ENCODE assay signal across 10 cellular contexts in genomic region chr5:168422431-168422830, GRCh38.
DNase-seq lines count a peak whose midpoint lies in the region; ATAC-seq, FAIRE-seq and TF ChIP-seq lines count a peak whose summit lies in the region.
"Had no signal": no experiment of that assay in that cellular context is flagged by ENCODE, and none has a peak within 500 bp of the region (broad histone marks: within the 10 kb centered on the region; RNA-seq: fewer than 3 reads in every experiment).

No MANE protein-coding gene starts in this region.

- H3K36me3 Mint-ChIP-seq in stimulated activated memory B cell treated with anti-CD40 and anti-IgM and Interleukin-4, amounts not matched to agents 10 μg/mL and 1 μg/mL and 100 μg/mL, for 72 hours, result no peaks in the 10 kb centered on the region

- peak; percentile 29 for TF ChIP-seq CTCF in retinal pigment epithelial cell (conservative IDR thresholded peaks at IDR 0.05; ENCODE audit: low read depth, low read length)

- no peak overlapping the region for H3K4me3 Mint-ChIP-seq in stimulated activated memory B cell treated with anti-CD40 and anti-IgM and Interleukin-4, amounts not matched to agents 10 μg/mL and 1 μg/mL and 100 μg/mL, for 72 hours

- FAIRE-seq in RCC 7860 (lab: Jason Lieb, UNC), result no peak

- no peak overlapping the region for H3K27ac Mint-ChIP-seq in stimulated activated memory B cell treated with anti-CD40 and anti-IgM and Interleukin-4, amounts not matched to agents 10 μg/mL and 1 μg/mL and 100 μg/mL, for 72 hours

- H3K27me3 Mint-ChIP-seq in stimulated activated memory B cell treated with anti-CD40 and anti-IgM and Interleukin-4, amounts not matched to agents 10 μg/mL and 1 μg/mL and 100 μg/mL, for 72 hours, result no peaks in the 10 kb centered on the region

- no peaks in the 10 kb centered on the region for H3K9me3 Mint-ChIP-seq in stimulated activated memory B cell treated with anti-CD40 and anti-IgM and Interleukin-4, amounts not matched to agents 10 μg/mL and 1 μg/mL and 100 μg/mL, for 72 hours

- no peaks in the 10 kb centered on the region for H3K4me1 Mint-ChIP-seq in stimulated activated memory B cell treated with anti-CD40 and anti-IgM and Interleukin-4, amounts not matched to agents 10 μg/mL and 1 μg/mL and 100 μg/mL, for 72 hours

- peak; percentile 61 for ATAC-seq in esophagus mucosa
- ATAC-seq in stimulated activated memory B cell treated with anti-CD40 and anti-IgM and Interleukin-4, amounts not matched to agents 10 μg/mL and 1 μg/mL and 100 μg/mL, for 72 hours, result no peak
- ATAC-seq in GM19351 (IDR thresholded peaks at IDR 0.05; ENCODE audit: unreplicated experiment), result no peak
- ATAC-seq: right cardiac atrium had no signal

- H3K4me3 ChIP-seq in retinal pigment epithelial cell (ENCODE audit: low read length), result no peak overlapping the region
- H3K4me3 ChIP-seq: testis had no signal

- DNase-seq in NCI-H2196 (lab: John Stamatoyannopoulos, UW; ENCODE audit: unreplicated experiment) (peak; percentile 17), NCI-H2196 treated with DMSO at 0.1 percent for 48 hours (lab: John Stamatoyannopoulos, UW; ENCODE audit: unreplicated experiment) (no peak), RCC 7860 (ENCODE audit: low spot score) (peak; percentile 30), retinal pigment epithelial cell (ENCODE audit: low read depth) (no peak), OCI-M2 (lab: John Stamatoyannopoulos, UW; ENCODE audit: unreplicated experiment) (no peak)
- DNase-seq: right cardiac atrium, testis had no signal

Comparison
In these comparisons a context has a peak if more than half of its experiments do, and no peak if none do; other contexts are left out.
1. DNase-seq: peak in NCI-H2196 (single experiment) and RCC 7860 (single experiment); none in NCI-H2196 treated with DMSO at 0.1 percent for 48 hours (single experiment), retinal pigment epithelial cell (single experiment) and OCI-M2 (single experiment).